ENCODE assay signal across 1 cellular context in the genomic region with DNA sequence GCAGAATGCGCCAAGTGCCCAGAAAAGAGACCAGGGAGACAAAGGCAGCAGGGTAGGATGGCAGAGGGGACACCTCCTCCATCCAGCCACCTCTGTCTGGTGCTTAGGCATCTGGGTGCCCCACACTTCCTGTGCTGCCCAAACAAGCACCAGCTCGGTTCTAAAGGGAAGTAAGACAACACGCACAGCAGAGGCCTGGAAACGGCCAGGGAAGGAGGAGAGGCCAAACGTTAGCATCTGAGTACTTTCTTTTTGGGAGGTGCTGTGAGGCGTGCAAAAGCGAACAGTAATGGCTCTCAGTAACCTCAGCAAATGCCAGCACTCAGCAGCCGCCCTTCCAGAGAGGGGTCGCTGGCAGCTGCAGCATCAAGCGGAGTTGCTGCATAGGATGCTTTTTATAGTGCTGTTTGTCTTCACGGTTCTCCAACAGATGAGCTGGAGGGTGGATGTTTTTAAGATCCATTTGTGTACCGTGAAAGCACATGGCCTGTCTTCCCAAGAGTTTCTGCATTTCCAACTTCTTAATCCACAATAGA.
TF ChIP-seq lines count a peak whose summit lies in the region.

No MANE protein-coding gene starts in this region.

TF ChIP-seq in HepG2, 621 proteins besides CTCF, POLR2A, EP300 and RAD21 (continued from another document):
- TF ChIP-seq, protein P1, sequence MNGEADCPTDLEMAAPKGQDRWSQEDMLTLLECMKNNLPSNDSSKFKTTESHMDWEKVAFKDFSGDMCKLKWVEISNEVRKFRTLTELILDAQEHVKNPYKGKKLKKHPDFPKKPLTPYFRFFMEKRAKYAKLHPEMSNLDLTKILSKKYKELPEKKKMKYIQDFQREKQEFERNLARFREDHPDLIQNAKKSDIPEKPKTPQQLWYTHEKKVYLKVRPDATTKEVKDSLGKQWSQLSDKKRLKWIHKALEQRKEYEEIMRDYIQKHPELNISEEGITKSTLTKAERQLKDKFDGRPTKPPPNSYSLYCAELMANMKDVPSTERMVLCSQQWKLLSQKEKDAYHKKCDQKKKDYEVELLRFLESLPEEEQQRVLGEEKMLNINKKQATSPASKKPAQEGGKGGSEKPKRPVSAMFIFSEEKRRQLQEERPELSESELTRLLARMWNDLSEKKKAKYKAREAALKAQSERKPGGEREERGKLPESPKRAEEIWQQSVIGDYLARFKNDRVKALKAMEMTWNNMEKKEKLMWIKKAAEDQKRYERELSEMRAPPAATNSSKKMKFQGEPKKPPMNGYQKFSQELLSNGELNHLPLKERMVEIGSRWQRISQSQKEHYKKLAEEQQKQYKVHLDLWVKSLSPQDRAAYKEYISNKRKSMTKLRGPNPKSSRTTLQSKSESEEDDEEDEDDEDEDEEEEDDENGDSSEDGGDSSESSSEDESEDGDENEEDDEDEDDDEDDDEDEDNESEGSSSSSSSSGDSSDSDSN (CRISPR knock-in tag; IDR thresholded peaks at IDR 0.05) = no peak
- TF ChIP-seq ZMYM4 (CRISPR knock-in tag; IDR thresholded peaks at IDR 0.05) = 0 out of 2 replicates have a peak, but pooled peaks have one; percentile 6
- TF ChIP-seq ATF7-NPFF (CRISPR knock-in tag; IDR thresholded peaks at IDR 0.05; ENCODE audit: low read depth) = no peak
- TF ChIP-seq, protein P2, sequence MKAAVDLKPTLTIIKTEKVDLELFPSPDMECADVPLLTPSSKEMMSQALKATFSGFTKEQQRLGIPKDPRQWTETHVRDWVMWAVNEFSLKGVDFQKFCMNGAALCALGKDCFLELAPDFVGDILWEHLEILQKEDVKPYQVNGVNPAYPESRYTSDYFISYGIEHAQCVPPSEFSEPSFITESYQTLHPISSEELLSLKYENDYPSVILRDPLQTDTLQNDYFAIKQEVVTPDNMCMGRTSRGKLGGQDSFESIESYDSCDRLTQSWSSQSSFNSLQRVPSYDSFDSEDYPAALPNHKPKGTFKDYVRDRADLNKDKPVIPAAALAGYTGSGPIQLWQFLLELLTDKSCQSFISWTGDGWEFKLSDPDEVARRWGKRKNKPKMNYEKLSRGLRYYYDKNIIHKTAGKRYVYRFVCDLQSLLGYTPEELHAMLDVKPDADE (CRISPR knock-in tag; IDR thresholded peaks at IDR 0.05) = no peak
- TF ChIP-seq SP4 (CRISPR knock-in tag; IDR thresholded peaks at IDR 0.05) = 0 out of 2 replicates have a peak, but pooled peaks have one; percentile 28
- 0 out of 2 replicates have a peak, but pooled peaks have one; percentile 27 for TF ChIP-seq HDAC1 (CRISPR knock-in tag; IDR thresholded peaks at IDR 0.05)
- no peak for TF ChIP-seq ZNF782 (CRISPR knock-in tag; IDR thresholded peaks at IDR 0.05; ENCODE audit: borderline replicate concordance)
